Comparison of ENCODE assay signal across 8 cellular contexts in the genomic region with DNA sequence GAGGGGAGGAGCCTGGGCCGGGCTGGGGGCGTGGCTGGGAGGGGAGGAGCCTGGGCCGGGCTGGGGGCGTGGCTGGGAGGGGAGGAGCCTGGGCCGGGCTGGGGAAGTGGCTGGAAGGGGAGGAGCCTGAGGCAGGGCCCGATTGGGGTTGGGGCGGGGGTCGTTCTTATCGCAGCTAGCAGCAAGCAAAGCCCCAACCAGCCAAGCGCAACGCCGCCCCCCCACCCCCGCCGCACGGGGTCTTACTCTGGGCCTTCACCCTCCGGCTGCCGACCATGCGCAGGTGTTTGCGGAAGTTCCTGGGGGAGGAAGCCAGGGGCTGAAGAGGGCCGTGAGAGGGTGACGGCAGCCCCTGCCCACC. TPM values are rescaled to one million over a fixed set of nuclear protein-coding genes. Genes with fewer than 3 reads are reported as not detected.
DNase-seq lines count a peak whose midpoint lies in the region; ATAC-seq and TF ChIP-seq lines count a peak whose summit lies in the region.

No MANE protein-coding gene starts in this region.

- H3K27me3 ChIP-seq in H7 (ENCODE audit: control insufficient read depth, insufficient read depth, low read length) = peaks cover 6% of the 10 kb centered on the region; the same call in 1 of the 2 replicates

- ATAC-seq in omental fat pad (ENCODE audit: low FRiP score) (peak; percentile 10), HG03139 (IDR thresholded peaks at IDR 0.05; ENCODE audit: unreplicated experiment) (no peak)

- peaks cover 10% of the 10 kb centered on the region for H3K36me3 ChIP-seq in H7 (replicated peaks; ENCODE audit: control insufficient read depth, insufficient read depth, low read length)

- DNase-seq in H7 (peak; percentile 98), fibroblast of villous mesenchyme (ENCODE audit: low read depth) (peak; percentile 28), omental fat pad (ENCODE audit: low spot score) (no peak), NCI-H2107 (lab: John Stamatoyannopoulos, UW) (no peak), DMS153 treated with DMSO at 0.1 percent for 48 hours (lab: John Stamatoyannopoulos, UW; ENCODE audit: unreplicated experiment) (no peak), AML-193 (lab: John Stamatoyannopoulos, UW) (no peak)
- peak; percentile 61 for DNase-seq in activated CD4-positive, alpha-beta T cell treated with anti-CD3 and anti-CD28 coated beads for 48 hours

- peak overlapping the region; percentile 44 for H3K4me3 ChIP-seq in H7 (ENCODE audit: insufficient read depth, low read depth, low read length)
- peak overlapping the region; percentile 21 for H3K4me3 ChIP-seq in fibroblast of villous mesenchyme (ENCODE audit: low read depth, low read length)

- TF ChIP-seq CTCF in fibroblast of villous mesenchyme (IDR thresholded peaks at IDR 0.05; ENCODE audit: insufficient read depth, low read depth, low read length) = no peak
- TF ChIP-seq CTCF in omental fat pad (IDR thresholded peaks at IDR 0.05) = no peak

RNA-seq across cellular contexts. Expression of gene NSMF, which starts 5.0 kb away (rescaled TPM):
- total RNA-seq in H7 (2014; rRNA removed; shearing (Covaris generic)) = 37.9 and 39.0 TPM in 2 replicates
- 22.0 and 22.9 TPM in 2 replicates for total RNA-seq in fibroblast of villous mesenchyme
- total RNA-seq in omental fat pad = 10 to 100 TPM; 29.6 to 59.9 (median 31.5) TPM

RNA-seq across cellular contexts. Expression of gene ENTPD8, which starts 13.0 kb away (rescaled TPM):
- total RNA-seq in H7 (2014; rRNA removed; shearing (Covaris generic)) = 0.55 and 0.76 TPM in 2 replicates
- under 0.01 TPM in 1 of 2 replicates, not detected in the other for total RNA-seq in fibroblast of villous mesenchyme
- not detected for total RNA-seq in omental fat pad

RNA-seq across cellular contexts. Expression of gene NOXA1, which starts 30.9 kb away (rescaled TPM):
- 0.78 and 1.0 TPM in 2 replicates for total RNA-seq in H7 (2014; rRNA removed; shearing (Covaris generic))
- 0.32 TPM in 1 of 2 replicates, not detected in the other for total RNA-seq in fibroblast of villous mesenchyme
- total RNA-seq in omental fat pad = 1 to 10 TPM in 3 of 4 donors, under 1 TPM in 1; 0.84 to 3.8 (median 2.1) TPM

RNA-seq across cellular contexts. Expression of gene EXD3, which starts 31.2 kb away (rescaled TPM):
- 7.0 and 15.7 TPM in 2 replicates for total RNA-seq in H7 (2014; rRNA removed; shearing (Covaris generic))
- 7.3 and 8.1 TPM in 2 replicates for total RNA-seq in fibroblast of villous mesenchyme
- 10 to 100 TPM in 3 of 4 donors, 1 to 10 TPM in 1; 8.3 to 18.3 (median 10.5) TPM for total RNA-seq in omental fat pad

Comparison
In these comparisons a context has a peak if more than half of its experiments do, and no peak if none do; other contexts are left out.
1. DNase-seq: peak in H7 (single experiment), activated CD4-positive, alpha-beta T cell treated with anti-CD3 and anti-CD28 coated beads for 48 hours (single experiment) and fibroblast of villous mesenchyme (single experiment); none in omental fat pad (single experiment), NCI-H2107 (single experiment), DMS153 treated with DMSO at 0.1 percent for 48 hours (single experiment) and AML-193 (0 of 2).